ENCODE assay signal across 8 cellular contexts in the genomic region with DNA sequence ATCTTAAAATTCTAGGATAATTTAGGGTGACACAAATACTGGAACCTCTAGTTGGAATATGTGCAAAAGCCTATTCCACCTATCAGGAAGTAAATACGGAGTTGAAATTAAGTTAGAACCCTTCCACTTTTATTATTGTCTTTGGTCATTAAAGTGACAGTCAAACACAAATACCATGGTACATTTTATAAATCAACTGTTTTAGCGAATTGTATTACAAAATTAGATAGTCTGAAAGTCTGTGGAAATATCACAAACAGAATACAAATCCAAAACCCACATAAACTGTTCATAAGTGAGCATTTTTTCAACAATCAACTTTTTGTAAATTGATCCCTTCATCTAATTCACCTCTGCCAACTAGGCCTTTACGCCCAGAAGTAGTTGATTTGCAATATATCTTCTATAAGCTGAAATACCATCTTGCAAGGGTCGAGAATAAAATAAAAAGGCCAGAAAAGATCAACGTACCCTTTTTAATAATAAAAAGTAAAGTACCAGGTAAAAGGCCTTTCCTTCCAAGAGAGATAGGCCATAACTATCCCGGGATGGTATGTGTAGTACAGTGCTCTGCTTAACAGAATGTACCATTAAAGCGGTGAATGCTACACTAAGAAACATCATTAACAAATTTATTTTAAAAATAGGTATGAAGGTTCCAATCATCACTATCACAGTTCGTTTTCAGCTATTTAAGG. TPM values are rescaled to one million over a fixed set of nuclear protein-coding genes. Genes with fewer than 3 reads are reported as not detected.
DNase-seq lines count a peak whose midpoint lies in the region; ATAC-seq and TF ChIP-seq lines count a peak whose summit lies in the region.

No MANE protein-coding gene starts in this region.

- no peaks in the 10 kb centered on the region for H3K4me1 ChIP-seq in BE2C
- peaks cover 56% of the 10 kb centered on the region for H3K4me1 ChIP-seq in lower lobe of right lung
- no peaks in the 10 kb centered on the region for H3K4me1 ChIP-seq in urinary bladder (ENCODE audit: insufficient read depth)

- peak overlapping the region; percentile 76 for H3K27ac ChIP-seq in HL-60 (replicated peaks)
- peak overlapping the region; percentile 64 for H3K27ac ChIP-seq in brain microvascular endothelial cell
- H3K27ac ChIP-seq in lower lobe of right lung = peak overlapping the region; percentile 97
- peak overlapping the region; percentile 90 for H3K27ac ChIP-seq in urinary bladder (ENCODE audit: low read depth)

- intact Hi-C loops in lower lobe of right lung (cut with DNase I) = no loop called here

- H3K36me3 ChIP-seq in BE2C (no peaks in the 10 kb centered on the region), brain microvascular endothelial cell (replicated peaks) (no peaks in the 10 kb centered on the region), lower lobe of right lung (peaks cover 11% of the 10 kb centered on the region), urinary bladder (ENCODE audit: insufficient read depth) (no peaks in the 10 kb centered on the region)

- DNase-seq in BE2C (no peak), HL-60 (ENCODE audit: low read depth in 1 of 2, low spot score in 1 of 2) (no peak), brain microvascular endothelial cell (no peak), lower lobe of right lung (no peak), DMS53 treated with DMSO at 0.1 percent for 48 hours (lab: John Stamatoyannopoulos, UW; ENCODE audit: unreplicated experiment) (no peak), NCI-H1436 treated with DMSO at 0.1 percent for 48 hours (lab: John Stamatoyannopoulos, UW) (no peak)

- H3K4me3 ChIP-seq in BE2C (ENCODE audit: low read depth, low read length) (peak overlapping the region; percentile 76), HL-60 (replicated peaks; ENCODE audit: insufficient read depth, low read length) (peak overlapping the region; percentile 70), brain microvascular endothelial cell (ENCODE audit: low read depth, low read length) (peak overlapping the region; percentile 89), lower lobe of right lung (peak overlapping the region; percentile 64), urinary bladder (ENCODE audit: low read depth, low read length) (peak overlapping the region; percentile 99)

- ATAC-seq in lower lobe of right lung = no peak
- no peak for ATAC-seq in GM21825 (IDR thresholded peaks at IDR 0.05; ENCODE audit: unreplicated experiment)

- in situ Hi-C loops in brain microvascular endothelial cell (cut with HindIII; ENCODE audit: low pct_ligation_motif_present, low sequenced_read_pairs) = no loop called here

- WGBS in urinary bladder = 6% methylated on average over 8 of the region's 8 CpGs

- no peak for TF ChIP-seq CTCF in BE2C (IDR thresholded peaks at IDR 0.05; ENCODE audit: low read depth, low read length)
- TF ChIP-seq CTCF in HL-60 (IDR thresholded peaks at IDR 0.05; ENCODE audit: insufficient read depth, low read length) = no peak
- TF ChIP-seq CTCF in brain microvascular endothelial cell (IDR thresholded peaks at IDR 0.05; ENCODE audit: low read depth, low read length, missing control alignments) = no peak
- TF ChIP-seq CTCF in lower lobe of right lung (IDR thresholded peaks at IDR 0.05) = no peak

- no peaks in the 10 kb centered on the region for H3K9me3 ChIP-seq in BE2C
- H3K9me3 ChIP-seq in lower lobe of right lung = no peaks in the 10 kb centered on the region

- no peaks in the 10 kb centered on the region for H3K27me3 ChIP-seq in BE2C
- no peaks in the 10 kb centered on the region for H3K27me3 ChIP-seq in HL-60 (ENCODE audit: insufficient read depth, poor library complexity, severe bottlenecking)
- H3K27me3 ChIP-seq in brain microvascular endothelial cell (replicated peaks) = no peaks in the 10 kb centered on the region
- H3K27me3 ChIP-seq in lower lobe of right lung (ENCODE audit: low read depth) = no peaks in the 10 kb centered on the region

RNA-seq across cellular contexts. Expression of gene USP34, which starts 1.3 kb away (rescaled TPM):
- polyA plus RNA-seq in BE2C (2012; ENCODE audit: insufficient read depth, insufficient read length, low read depth) = 33.6 TPM
- total RNA-seq in lower lobe of right lung (108 TPM), urinary bladder (294 TPM)
- polyA plus RNA-seq in urinary bladder = 48.2 TPM
